Comparison of ENCODE assay signal across 29 cellular contexts in genomic region chr7:1380211-1380815, GRCh38.
"Had no signal": no experiment of that assay in that cellular context is flagged by ENCODE, and none has a peak within 500 bp of the region (broad histone marks: within the 10 kb centered on the region; RNA-seq: fewer than 3 reads in every experiment).

No MANE protein-coding gene starts in this region.

- H3K79me2 ChIP-seq: hepatocyte had no signal

- H3K27ac Mint-ChIP-seq: mesothelial cell of epicardium; natural killer cell; nephron progenitor cell; neural progenitor cell; stimulated activated naive B cell treated with anti-CD40 and anti-IgM and Interleukin-4, amounts not matched to agents 10 μg/mL and 1 μg/mL and 100 μg/mL, for 72 hours had no signal

- DNase-seq: kidney glomerular epithelial cell; left colon; mesendoderm; naive B cell; natural killer cell; nephron progenitor cell; retina; stimulated activated CD4-positive, alpha-beta T cell treated with anti-CD3 and anti-CD28 coated beads, Interleukin-12 subunit alpha, Interleukin-12 subunit beta, amount 100 ng/mL, for 4 hours; stimulated activated CD4-positive, alpha-beta T cell treated with anti-CD3 and anti-CD28 coated beads, Interleukin-15, amount 100 ng/mL, for 24 hours; stimulated activated CD4-positive, alpha-beta T cell treated with anti-CD3 and anti-CD28 coated beads, Interleukin-2, amount 100 ng/mL, for 24 hours; stimulated activated CD4-positive, alpha-beta T cell treated with anti-CD3 and anti-CD28 coated beads, Interleukin-4, amount 100 ng/mL, for 1 hour; stimulated activated naive B cell treated with anti-CD40 and anti-IgM and Interleukin-4, amounts not matched to agents 10 μg/mL and 1 μg/mL and 100 μg/mL, for 72 hours; stimulated activated naive CD8-positive, alpha-beta T cell treated with anti-CD3 and anti-CD28 coated beads, Interleukin-15, Interleukin-2, amounts not matched to agents 100 U/mL and 50 U/mL, for 24 hours; stomach; testis; thyroid gland; transverse colon; upper lobe of left lung; uterus had no signal

- H3K27me3 ChIP-seq: testis, thyroid gland had no signal

- H3K4me1 Mint-ChIP-seq: mesothelial cell of epicardium; natural killer cell; stimulated activated naive B cell treated with anti-CD40 and anti-IgM and Interleukin-4, amounts not matched to agents 10 μg/mL and 1 μg/mL and 100 μg/mL, for 72 hours had no signal

- H3K36me3 Mint-ChIP-seq: mesothelial cell of epicardium, natural killer cell, neural progenitor cell had no signal

- H3K4me1 ChIP-seq: left lung, neural progenitor cell, pancreas, prostate gland, stomach, testis, thyroid gland, transverse colon, upper lobe of left lung, uterus had no signal

- ATAC-seq: left colon; left lung; natural killer cell; pancreas; right cardiac atrium; sciatic nerve; stimulated activated naive B cell treated with anti-CD40 and anti-IgM and Interleukin-4, amounts not matched to agents 10 μg/mL and 1 μg/mL and 100 μg/mL, for 72 hours; stimulated activated naive CD8-positive, alpha-beta T cell treated with anti-CD3 and anti-CD28 coated beads, Interleukin-15, Interleukin-2, amounts not matched to agents 100 U/mL and 50 U/mL, for 24 hours had no signal

- H3K4me3 ChIP-seq: hepatocyte, left lung, lung, neural progenitor cell, pancreas, prostate gland, skin epidermis, stomach, testis, thyroid gland, transverse colon, upper lobe of left lung, uterus had no signal

- H3K36me3 ChIP-seq: left lung, neural progenitor cell, pancreas, prostate gland, stomach, thyroid gland, transverse colon, upper lobe of left lung, uterus had no signal

- H3K9ac ChIP-seq: neural progenitor cell had no signal

- H3K9me3 ChIP-seq: left lung, pancreas, prostate gland, testis, thyroid gland, transverse colon, upper lobe of left lung, uterus had no signal

- H3K4me3 Mint-ChIP-seq: mesothelial cell of epicardium; naive B cell; natural killer cell; nephron progenitor cell; neural progenitor cell; stimulated activated naive B cell treated with anti-CD40 and anti-IgM and Interleukin-4, amounts not matched to agents 10 μg/mL and 1 μg/mL and 100 μg/mL, for 72 hours had no signal

- H2AFZ ChIP-seq: hepatocyte, neural progenitor cell had no signal

- H3K4me2 ChIP-seq: hepatocyte, neural progenitor cell had no signal

- H3K27ac ChIP-seq: hepatocyte, left lung, neural progenitor cell, pancreas, prostate gland, skin epidermis, stomach, testis, thyroid gland, transverse colon, upper lobe of left lung, uterus had no signal

- H3K9me3 Mint-ChIP-seq: mesothelial cell of epicardium, nephron progenitor cell, neural progenitor cell had no signal
